Comparison of ENCODE assay signal across 32 cellular contexts in genomic region chr9:37623267-37623666, GRCh38. TPM values are rescaled to one million over a fixed set of nuclear protein-coding genes. Genes with fewer than 3 reads are reported as not detected.
"Had no signal": no experiment of that assay in that cellular context is flagged by ENCODE, and none has a peak within 500 bp of the region (broad histone marks: within the 10 kb centered on the region; RNA-seq: fewer than 3 reads in every experiment).

No MANE protein-coding gene starts in this region.

- H3K4me1 Mint-ChIP-seq: immature natural killer cell had no signal

- H3K4me3 ChIP-seq: dorsolateral prefrontal cortex, esophagus muscularis mucosa, heart right ventricle, lower lobe of right lung, right lobe of liver, thoracic aorta, tibial nerve, upper lobe of left lung had no signal

- H3K27me3 Mint-ChIP-seq: stimulated activated naive CD8-positive, alpha-beta T cell treated with anti-CD3 and anti-CD28 coated beads, Interleukin-15, Interleukin-2, amounts not matched to agents 100 ng/mL and 50 ng/mL, for 24 hours had no signal

- H3K27ac Mint-ChIP-seq: immature natural killer cell; natural killer cell treated with Interleukin-12 subunit alpha and Interleukin-12 subunit beta and Interleukin-15 and Interleukin-18, amount 100 ng/mL, for 72 hours; progenitor cell of endocrine pancreas; stimulated activated naive B cell treated with anti-CD40 and anti-IgM and Interleukin-4, amounts not matched to agents 10 μg/mL and 1 μg/mL and 100 μg/mL, for 72 hours; stimulated activated naive CD8-positive, alpha-beta T cell treated with anti-CD3 and anti-CD28 coated beads, Interleukin-15, Interleukin-2, amounts not matched to agents 100 ng/mL and 50 ng/mL, for 24 hours had no signal

- H3K4me1 ChIP-seq: esophagus muscularis mucosa, heart right ventricle, lower lobe of right lung, parathyroid adenoma, right lobe of liver, tibial nerve, upper lobe of left lung had no signal

- ATAC-seq: heart right ventricle; left colon; left ventricle myocardium superior; lower lobe of right lung; right lobe of liver; stimulated activated naive B cell treated with anti-CD40 and anti-IgM and Interleukin-4, amounts not matched to agents 10 μg/mL and 1 μg/mL and 100 μg/mL, for 72 hours had no signal

- H3K9ac ChIP-seq: parathyroid adenoma had no signal

- H3K79me2 ChIP-seq: parathyroid adenoma had no signal

- H3K9me3 Mint-ChIP-seq: immature natural killer cell; naive B cell; natural killer cell treated with Interleukin-12 subunit alpha and Interleukin-12 subunit beta and Interleukin-15 and Interleukin-18, amount 100 ng/mL, for 72 hours; neural crest cell; stimulated activated naive B cell treated with anti-CD40 and anti-IgM and Interleukin-4, amounts not matched to agents 10 μg/mL and 1 μg/mL and 100 μg/mL, for 72 hours; stimulated activated naive CD8-positive, alpha-beta T cell treated with anti-CD3 and anti-CD28 coated beads, Interleukin-15, Interleukin-2, amounts not matched to agents 100 ng/mL and 50 ng/mL, for 24 hours had no signal

- H3K27ac ChIP-seq: dorsolateral prefrontal cortex, esophagus muscularis mucosa, heart right ventricle, lower lobe of right lung, neutrophil, parathyroid adenoma, right lobe of liver, thoracic aorta, tibial nerve, upper lobe of left lung had no signal

- H3K9me3 ChIP-seq: esophagus muscularis mucosa, heart right ventricle, lower lobe of right lung, neutrophil, right lobe of liver, thoracic aorta, tibial nerve, upper lobe of left lung had no signal

- H3K4me3 Mint-ChIP-seq: immature natural killer cell; naive B cell; natural killer cell treated with Interleukin-12 subunit alpha and Interleukin-12 subunit beta and Interleukin-15 and Interleukin-18, amount 100 ng/mL, for 72 hours; neural crest cell; stimulated activated naive B cell treated with anti-CD40 and anti-IgM and Interleukin-4, amounts not matched to agents 10 μg/mL and 1 μg/mL and 100 μg/mL, for 72 hours; stimulated activated naive CD8-positive, alpha-beta T cell treated with anti-CD3 and anti-CD28 coated beads, Interleukin-15, Interleukin-2, amounts not matched to agents 100 ng/mL and 50 ng/mL, for 24 hours had no signal

- DNase-seq: dorsolateral prefrontal cortex; effector CD4-positive, alpha-beta T cell; foreskin melanocyte; glutamatergic neuron; heart right ventricle; hypothalamus; immature natural killer cell; islet precursor cell; kidney glomerular epithelial cell; left colon; left ventricle myocardium superior; lower lobe of right lung; naive B cell; right lobe of liver; small intestine; stimulated activated CD4-positive, alpha-beta T cell treated with anti-CD3 and anti-CD28 coated beads, Interleukin-15, amount 100 ng/mL, for 24 hours; stimulated activated CD4-positive, alpha-beta T cell treated with anti-CD3 and anti-CD28 coated beads, Interleukin-2, amount 100 ng/mL, for 48 hours; stimulated activated naive B cell treated with anti-CD40 and anti-IgM and Interleukin-4, amounts not matched to agents 10 μg/mL and 1 μg/mL and 100 μg/mL, for 72 hours; upper lobe of left lung had no signal

- H3K36me3 ChIP-seq: esophagus muscularis mucosa, heart right ventricle, lower lobe of right lung, neutrophil, right lobe of liver, thoracic aorta, tibial nerve, upper lobe of left lung had no signal

- FAIRE-seq: colon, endothelial cell of umbilical vein, small intestine had no signal

- H3K36me3 Mint-ChIP-seq: immature natural killer cell; naive B cell; natural killer cell treated with Interleukin-12 subunit alpha and Interleukin-12 subunit beta and Interleukin-15 and Interleukin-18, amount 100 ng/mL, for 72 hours; stimulated activated naive B cell treated with anti-CD40 and anti-IgM and Interleukin-4, amounts not matched to agents 10 μg/mL and 1 μg/mL and 100 μg/mL, for 72 hours had no signal

- H3K27me3 ChIP-seq: dorsolateral prefrontal cortex, heart right ventricle, right lobe of liver, tibial nerve, upper lobe of left lung had no signal

RNA-seq across cellular contexts. Expression of gene FRMPD1, which starts 27.5 kb away (rescaled TPM):
- total RNA-seq: endothelial cell of umbilical vein; mononuclear cell; natural killer cell treated with Interleukin-12 subunit alpha and Interleukin-12 subunit beta and Interleukin-15 and Interleukin-18, amount 100 ng/mL, for 72 hours; osteoblast had no signal
- polyA plus RNA-seq: endothelial cell of umbilical vein, immature natural killer cell had no signal
